15 cellular contexts compared by ENCODE assay signal in genomic region chr1:116560704-116561490, GRCh38. TPM values are rescaled to one million over a fixed set of nuclear protein-coding genes. Genes with fewer than 3 reads are reported as not detected.
A peak's percentile ranks its signal among the peaks of the same experiment; 100 is the strongest.
DNase-seq lines count a peak whose midpoint lies in the region; ATAC-seq and TF ChIP-seq lines count a peak whose summit lies in the region.
"Had no signal": no experiment of that assay in that cellular context is flagged by ENCODE, and none has a peak within 500 bp of the region (broad histone marks: within the 10 kb centered on the region; RNA-seq: fewer than 3 reads in every experiment).

No MANE protein-coding gene starts in this region.

- in situ Hi-C loops in GM13977 (cut with MboI; ENCODE audit: low pct_unique_long_range_greater_than_20kb, low sequenced_read_pairs, unreplicated experiment), result loop anchor here (25.0 kb wide), 1 partner anchor 501 kb away; the partner anchor contains the start of gene TTF2

- peak overlapping the region; percentile 41 for H3K27ac Mint-ChIP-seq in activated T-cell treated with anti-CD3 and anti-CD28 coated beads, Interleukin-2, amount 50 U/mL, for 24 hours
- H3K27ac Mint-ChIP-seq in T-helper 17 cell, result peak overlapping the region; percentile 93
- peak overlapping the region; percentile 75 to 79 for H3K27ac Mint-ChIP-seq in natural killer cell treated with Interleukin-12 subunit alpha and Interleukin-12 subunit beta and Interleukin-15 and Interleukin-18, amount 100 ng/mL, for 72 hours
- H3K27ac Mint-ChIP-seq: GM23338 had no signal

- H3K9me3 ChIP-seq in T-helper 17 cell (ENCODE audit: control insufficient read depth, low read length, poor library complexity, severe bottlenecking), result no peaks in the 10 kb centered on the region

- H3K4me3 Mint-ChIP-seq in activated T-cell treated with anti-CD3 and anti-CD28 coated beads, Interleukin-2, amount 50 U/mL, for 24 hours, result peak overlapping the region; percentile 32
- peak overlapping the region; percentile 67 for H3K4me3 Mint-ChIP-seq in T-helper 17 cell
- H3K4me3 Mint-ChIP-seq in natural killer cell treated with Interleukin-12 subunit alpha and Interleukin-12 subunit beta and Interleukin-15 and Interleukin-18, amount 100 ng/mL, for 72 hours, result peak overlapping the region; percentile 59
- H3K4me3 Mint-ChIP-seq: GM23338 had no signal

- peaks cover 53% of the 10 kb centered on the region for H3K36me3 Mint-ChIP-seq in activated T-cell treated with anti-CD3 and anti-CD28 coated beads, Interleukin-2, amount 50 U/mL, for 24 hours (ENCODE audit: low read depth)
- H3K36me3 Mint-ChIP-seq in T-helper 17 cell (ENCODE audit: low read depth), result peaks cover 7% of the 10 kb centered on the region
- peaks cover 28% of the 10 kb centered on the region for H3K36me3 Mint-ChIP-seq in natural killer cell treated with Interleukin-12 subunit alpha and Interleukin-12 subunit beta and Interleukin-15 and Interleukin-18, amount 100 ng/mL, for 72 hours

- DNase-seq in activated T-cell treated with anti-CD3 and anti-CD28 coated beads, Interleukin-2, amount 50 U/mL, for 24 hours, result no peak
- DNase-seq in activated T-cell treated with anti-CD3 and anti-CD28 coated beads, Interleukin-2, amount 50 U/mL, for 48 hours, result no peak
- no peak for DNase-seq in T-helper 17 cell
- DNase-seq in natural killer cell treated with Interleukin-12 subunit alpha and Interleukin-12 subunit beta and Interleukin-15 and Interleukin-18, amount 100 ng/mL, for 72 hours (ENCODE audit: low spot score), result no peak
- no peak for DNase-seq in NCI-H748 treated with DMSO at 0.1 percent for 48 hours (lab: John Stamatoyannopoulos, UW)
- no peak for DNase-seq in GM13977 (ENCODE audit: low spot score)
- DNase-seq: activated CD4-positive, alpha-beta T cell treated with anti-CD3 and anti-CD28 coated beads for 1 hour; activated gamma-delta T cell; DMS 273 treated with DMSO at 0.1 percent for 48 hours; kidney; NCI-H1092 treated with DMSO at 0.1 percent for 48 hours; trophoblast cell had no signal

- H3K4me1 Mint-ChIP-seq in activated T-cell treated with anti-CD3 and anti-CD28 coated beads, Interleukin-2, amount 50 U/mL, for 24 hours (ENCODE audit: low read depth), result peaks cover 83% of the 10 kb centered on the region
- H3K4me1 Mint-ChIP-seq in T-helper 17 cell, result peaks cover 56% of the 10 kb centered on the region
- H3K4me1 Mint-ChIP-seq in natural killer cell treated with Interleukin-12 subunit alpha and Interleukin-12 subunit beta and Interleukin-15 and Interleukin-18, amount 100 ng/mL, for 72 hours (ENCODE audit: low read depth in 2 of 2), result peaks cover 73 to 86% of the 10 kb centered on the region in 2 donors
- H3K4me1 Mint-ChIP-seq: GM23338 had no signal

- H3K27me3 Mint-ChIP-seq in activated T-cell treated with anti-CD3 and anti-CD28 coated beads, Interleukin-2, amount 50 U/mL, for 24 hours, result no peaks in the 10 kb centered on the region
- no peaks in the 10 kb centered on the region for H3K27me3 Mint-ChIP-seq in T-helper 17 cell
- no peaks in the 10 kb centered on the region for H3K27me3 Mint-ChIP-seq in natural killer cell treated with Interleukin-12 subunit alpha and Interleukin-12 subunit beta and Interleukin-15 and Interleukin-18, amount 100 ng/mL, for 72 hours

- peaks cover 13% of the 10 kb centered on the region for H3K9me3 Mint-ChIP-seq in activated T-cell treated with anti-CD3 and anti-CD28 coated beads, Interleukin-2, amount 50 U/mL, for 24 hours
- peaks cover 9% of the 10 kb centered on the region for H3K9me3 Mint-ChIP-seq in natural killer cell treated with Interleukin-12 subunit alpha and Interleukin-12 subunit beta and Interleukin-15 and Interleukin-18, amount 100 ng/mL, for 72 hours

- no peak for TF ChIP-seq CTCF in GM13977 (IDR thresholded peaks at IDR 0.05; ENCODE audit: extremely low read depth, insufficient read depth, missing control alignments)

- ATAC-seq in HG02642 (IDR thresholded peaks at IDR 0.05; ENCODE audit: poor library complexity, unreplicated experiment), result peak; percentile 16
- no peak for ATAC-seq in T-helper 17 cell
- ATAC-seq in natural killer cell treated with Interleukin-12 subunit alpha and Interleukin-12 subunit beta and Interleukin-15 and Interleukin-18, amount 100 ng/mL, for 72 hours, result no peak
- no peak for ATAC-seq in HG02981 (IDR thresholded peaks at IDR 0.05; ENCODE audit: unreplicated experiment)
- ATAC-seq: GM23338 had no signal

RNA-seq across cellular contexts. Expression of gene CD58, which starts 9.9 kb away (rescaled TPM):
- 10 to 100 TPM; 21.7 to 22.1 TPM for total RNA-seq in T-helper 17 cell
- total RNA-seq in natural killer cell treated with Interleukin-12 subunit alpha and Interleukin-12 subunit beta and Interleukin-15 and Interleukin-18, amount 100 ng/mL, for 72 hours, result 10 to 100 TPM; 40.1 to 52.7 TPM

Comparison
In these comparisons a context has a peak if more than half of its experiments do, and no peak if none do; other contexts are left out.
1. H3K27ac Mint-ChIP-seq: peak in every context shown above with its lines; median percentile 93 in T-helper 17 cell; 77 in natural killer cell treated with Interleukin-12 subunit alpha and Interleukin-12 subunit beta and Interleukin-15 and Interleukin-18, amount 100 ng/mL, for 72 hours; 41 in activated T-cell treated with anti-CD3 and anti-CD28 coated beads, Interleukin-2, amount 50 U/mL, for 24 hours.